Comparison of ENCODE assay signal across 8 cellular contexts in the genomic region with DNA sequence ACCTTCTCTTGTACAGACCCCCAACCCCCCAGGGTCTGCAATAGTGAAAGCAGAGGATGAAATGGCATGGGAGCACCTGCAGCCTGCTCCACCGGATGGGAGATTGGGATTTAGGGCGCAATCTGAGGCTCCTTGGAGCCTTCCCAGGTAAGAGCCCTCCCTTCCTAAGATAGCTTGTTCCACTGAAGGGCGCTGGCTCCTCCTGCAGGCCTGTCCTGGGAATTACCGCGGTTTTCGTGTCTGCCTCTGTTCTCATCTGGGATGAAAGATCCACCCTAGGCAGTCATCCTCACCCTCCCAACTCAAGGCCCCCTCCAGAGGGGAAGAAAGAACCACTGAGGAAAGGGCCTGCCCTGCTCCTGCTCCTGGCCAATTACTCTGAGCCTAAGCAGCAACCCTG.
DNase-seq lines count a peak whose midpoint lies in the region; ATAC-seq and TF ChIP-seq lines count a peak whose summit lies in the region.

No MANE protein-coding gene starts in this region.

- H3K4me2 ChIP-seq in H9 (ENCODE audit: insufficient read depth, insufficient read length, low read length): no peak overlapping the region
- no peak overlapping the region for H3K4me2 ChIP-seq in neural progenitor cell

- peaks cover 12 to 17% of the 10 kb centered on the region in 2 experiments for H3K4me1 Mint-ChIP-seq in H9
- H3K4me1 Mint-ChIP-seq in neural progenitor cell: peaks cover 10% of the 10 kb centered on the region

- H2AFZ ChIP-seq in H9 (ENCODE audit: low read length) (no peak overlapping the region), neural progenitor cell (replicated peaks) (no peak overlapping the region)

- H3K36me3 Mint-ChIP-seq in H9 (ENCODE audit: insufficient read depth in 1 of 3, low read depth in 3 of 3): peaks cover 0 to 2% (median 0%) of the 10 kb centered on the region in 3 experiments; a peak in 3 of 7 replicates
- H3K36me3 Mint-ChIP-seq in neural progenitor cell: no peaks in the 10 kb centered on the region

- H2AK5ac ChIP-seq in H9 (ENCODE audit: insufficient read length, low read length): no peak overlapping the region

- H3K9me3 ChIP-seq in H9 (ENCODE audit: control insufficient read depth, low read depth, low read length) (no peaks in the 10 kb centered on the region), neural progenitor cell (ENCODE audit: low read depth) (no peaks in the 10 kb centered on the region)

- H3K18ac ChIP-seq in H9 (ENCODE audit: insufficient read length, low read depth, low read length): no peak overlapping the region

- TF ChIP-seq CTCF in H9 (conservative IDR thresholded peaks at IDR 0.05) (peak; percentile 95), choroid plexus epithelial cell (conservative IDR thresholded peaks at IDR 0.05; ENCODE audit: low read depth, low read length) (peak; percentile 33), neural progenitor cell (IDR thresholded peaks at IDR 0.05) (peak; percentile 67), omental fat pad (IDR thresholded peaks at IDR 0.05) (no peak)

- H2BK120ac ChIP-seq in H9 (ENCODE audit: low read depth, low read length, poor library complexity, severe bottlenecking): no peak overlapping the region

- no peaks in the 10 kb centered on the region for H3K36me3 ChIP-seq in neural progenitor cell

- no peak overlapping the region for H3K23ac ChIP-seq in H9 (ENCODE audit: insufficient read length, low read depth, low read length)

- no peak overlapping the region for H3K56ac ChIP-seq in H9 (ENCODE audit: insufficient read length, low read depth, low read length)

- no peak overlapping the region for H2BK20ac ChIP-seq in H9 (ENCODE audit: low read depth, low read length, poor library complexity, severe bottlenecking)

- no peaks in the 10 kb centered on the region for H3K79me1 ChIP-seq in H9 (ENCODE audit: insufficient read depth, low read depth, low read length, poor library complexity, severe bottlenecking)

- H4K5ac ChIP-seq in H9 (ENCODE audit: insufficient read length, low read depth, low read length): no peak overlapping the region

- H3K9ac ChIP-seq in H9 (ENCODE audit: extremely low read depth, insufficient read length, low read length): no peak overlapping the region
- H3K9ac ChIP-seq in neural progenitor cell: no peak overlapping the region

- H4K91ac ChIP-seq in H9 (ENCODE audit: insufficient read length, low read depth, low read length): no peak overlapping the region

- H3K79me2 ChIP-seq in H9 (ENCODE audit: insufficient read depth, low read length) (no peaks in the 10 kb centered on the region), neural progenitor cell (ENCODE audit: low read depth) (no peaks in the 10 kb centered on the region)

- H2BK15ac ChIP-seq in H9 (ENCODE audit: low read depth, low read length): no peak overlapping the region

- H3K27me3 ChIP-seq in H9 (ENCODE audit: insufficient read depth, low read length): no peaks in the 10 kb centered on the region
- H3K27me3 ChIP-seq in neural progenitor cell: no peaks in the 10 kb centered on the region

- no peak overlapping the region for H3K4ac ChIP-seq in H9 (ENCODE audit: low read depth, low read length)

- H3K23me2 ChIP-seq in H9 (ENCODE audit: insufficient read length, low read depth, low read length, poor library complexity, severe bottlenecking): no peaks in the 10 kb centered on the region

- no peaks in the 10 kb centered on the region for H3F3A ChIP-seq in neural progenitor cell (ENCODE audit: low read depth)

- H3K4me3 Mint-ChIP-seq in H9: no peak overlapping the region
- no peak overlapping the region for H3K4me3 Mint-ChIP-seq in neural progenitor cell

- H3K27ac ChIP-seq in H9 (ENCODE audit: insufficient read length, low read depth, low read length): no peak overlapping the region
- H3K27ac ChIP-seq in neural progenitor cell: no peak overlapping the region

- H3K4me1 ChIP-seq in H9 (ENCODE audit: insufficient read depth, low read length) (no peaks in the 10 kb centered on the region; the same call in 1 of the 2 replicates), neural progenitor cell (no peaks in the 10 kb centered on the region)

- no peak overlapping the region for H2BK12ac ChIP-seq in H9 (ENCODE audit: insufficient read length, low read depth, low read length)

- no peak for ATAC-seq in omental fat pad (ENCODE audit: low FRiP score)

- H3K27me3 Mint-ChIP-seq in H9 (ENCODE audit: low read depth) (no peaks in the 10 kb centered on the region), neural progenitor cell (ENCODE audit: insufficient read depth, low read depth) (no peaks in the 10 kb centered on the region)

- no peak overlapping the region for H3K14ac ChIP-seq in H9 (ENCODE audit: insufficient read depth, low read length)

- DNase-seq in NK-92 treated with Interleukin-12 subunit alpha and Interleukin-12 subunit beta, amount 100 ng/mL, for 24 hours (lab: John Stamatoyannopoulos, UW): peak; percentile 0
- DNase-seq in NK-92 (lab: John Stamatoyannopoulos, UW; ENCODE audit: unreplicated experiment) (no peak), H9 (peak; percentile 80), NCI-H460 (ENCODE audit: extremely low read depth, low read depth) (peak; percentile 42), choroid plexus epithelial cell (ENCODE audit: low read depth) (peak; percentile 4), neural progenitor cell (ENCODE audit: low spot score) (peak; percentile 68), T1000 (lab: John Stamatoyannopoulos, UW) (no peak), omental fat pad (ENCODE audit: low spot score) (no peak)

- H3K27ac Mint-ChIP-seq in H9: no peak overlapping the region
- no peak overlapping the region for H3K27ac Mint-ChIP-seq in neural progenitor cell

- H3K4me3 ChIP-seq in choroid plexus epithelial cell (ENCODE audit: low read depth, low read length) (no peak overlapping the region), neural progenitor cell (no peak overlapping the region)

- H3T11ph ChIP-seq in H9 (ENCODE audit: low read length): no peak overlapping the region

- H3K9me3 Mint-ChIP-seq in H9 (peaks cover 4% of the 10 kb centered on the region in 2 experiments; a peak in 3 of 5 replicates), neural progenitor cell (peaks cover 3% of the 10 kb centered on the region)

- no peaks in the 10 kb centered on the region for H4K20me1 ChIP-seq in H9 (ENCODE audit: control insufficient read depth, insufficient read depth, insufficient read length)
- H4K20me1 ChIP-seq in neural progenitor cell (ENCODE audit: low read depth): no peaks in the 10 kb centered on the region

- no peak overlapping the region for H4K8ac ChIP-seq in H9 (replicated peaks; ENCODE audit: insufficient read length, low read depth, low read length)

- no CpG with 5 or more reads among the region's 6 CpGs for WGBS in H9 (ENCODE audit: extremely low coverage, insufficient read length, low lambda C conversion rate)

- H2BK5ac ChIP-seq in H9 (ENCODE audit: insufficient read length, low read length): no peak overlapping the region

Comparison
In these comparisons a context has a peak if more than half of its experiments do, and no peak if none do; other contexts are left out.
1. DNase-seq: peak in NK-92 treated with Interleukin-12 subunit alpha and Interleukin-12 subunit beta, amount 100 ng/mL, for 24 hours (single experiment), H9 (single experiment), NCI-H460 (single experiment), choroid plexus epithelial cell (single experiment) and neural progenitor cell (single experiment); none in NK-92 (single experiment), T1000 (single experiment) and omental fat pad (single experiment).
2. CTCF ChIP-seq: peak in H9 (single experiment), choroid plexus epithelial cell (single experiment) and neural progenitor cell (single experiment); none in omental fat pad (0 of 3).